In the genomic region with DNA sequence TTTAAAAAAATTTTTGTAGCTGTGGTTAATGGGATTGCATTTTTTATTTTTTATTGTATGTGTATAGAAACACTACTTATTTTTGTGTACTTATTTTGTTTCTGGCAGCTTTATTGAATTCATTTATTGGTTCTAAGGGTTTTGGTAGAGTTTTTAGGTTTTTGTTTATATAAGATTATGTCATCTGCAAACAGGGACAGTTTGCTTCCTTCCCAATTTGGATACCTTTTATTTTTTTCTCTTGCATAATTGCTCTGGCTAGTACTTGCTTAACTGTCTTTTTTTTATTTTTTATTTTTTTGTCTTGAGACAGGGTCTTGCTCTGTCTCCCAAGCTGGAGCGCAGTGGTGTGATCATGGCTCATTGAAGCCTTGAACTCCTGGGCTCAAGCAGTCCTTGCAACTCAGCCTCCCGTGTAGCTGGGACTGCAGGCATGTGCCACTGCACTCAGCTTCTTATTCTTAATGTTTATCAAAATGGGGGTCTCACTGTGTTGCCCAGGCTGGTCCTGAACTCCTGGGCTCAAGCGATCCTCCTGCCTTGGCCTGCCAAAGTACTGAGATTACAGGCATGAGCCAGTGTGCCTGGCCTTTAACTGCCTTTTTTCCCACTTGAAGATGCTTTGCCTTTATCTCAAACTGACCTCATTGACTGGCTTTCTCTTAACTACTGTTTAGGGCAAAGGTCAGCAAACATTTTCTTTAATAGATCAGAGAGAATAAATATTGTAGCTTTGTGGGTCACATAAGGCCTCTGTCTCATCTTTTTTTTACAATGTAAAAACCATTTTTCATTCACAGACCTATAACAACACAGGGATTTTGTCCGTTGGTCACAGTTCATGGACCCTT, we compare ENCODE assay signal across 17 cellular contexts.
"Had no signal": no experiment of that assay in that cellular context is flagged by ENCODE, and none has a peak within 500 bp of the region (broad histone marks: within the 10 kb centered on the region; RNA-seq: fewer than 3 reads in every experiment).

No MANE protein-coding gene starts in this region.

- H3K4me3 Mint-ChIP-seq: activated naive CD8-positive, alpha-beta T cell treated with anti-CD3 and anti-CD28 coated beads, Interleukin-2, amount 10 ng/mL, durations not matched to agents 7 days and 5 days; activated T-cell treated with anti-CD3 and anti-CD28 coated beads, Interleukin-2, amount 50 U/mL, for 4 hours; mesothelial cell of epicardium had no signal

- FAIRE-seq: kidney had no signal

- DNase-seq: activated CD4-positive, alpha-beta T cell treated with anti-CD3 and anti-CD28 coated beads, Interleukin-2, amount 50 U/mL, for 4 hours; activated CD4-positive, CD25-positive, alpha-beta regulatory T cell treated with anti-CD3 and anti-CD28 coated beads, Interleukin-2, amount 50 U/mL, for 72 hours; activated naive CD8-positive, alpha-beta T cell treated with anti-CD3 and anti-CD28 coated beads, Interleukin-2, amount 10 ng/mL, durations not matched to agents 7 days and 5 days; activated T-cell treated with anti-CD3 and anti-CD28 coated beads, Interleukin-2, amount 50 U/mL, for 4 hours; cortex of kidney; effector CD8-positive, alpha-beta T cell; gastrocnemius medialis; kidney; lower lobe of right lung; nucleus accumbens; stimulated activated CD4-positive, alpha-beta T cell treated with anti-CD3 and anti-CD28 coated beads, Interleukin-12 subunit alpha, Interleukin-12 subunit beta, amount 100 ng/mL, for 4 hours; stimulated activated naive CD4-positive, alpha-beta T cell treated with Interleukin-2 at 50 U/mL for 16 hours had no signal

- H3K27ac Mint-ChIP-seq: activated naive CD8-positive, alpha-beta T cell treated with anti-CD3 and anti-CD28 coated beads, Interleukin-2, amount 10 ng/mL, durations not matched to agents 7 days and 5 days; mesothelial cell of epicardium; type B pancreatic cell had no signal

- H3K4me3 ChIP-seq: ascending aorta, gastrocnemius medialis, lower lobe of right lung had no signal

- H3K27me3 ChIP-seq: ascending aorta, gastrocnemius medialis had no signal

- H3K9me3 Mint-ChIP-seq: activated naive CD8-positive, alpha-beta T cell treated with anti-CD3 and anti-CD28 coated beads, Interleukin-2, amount 10 ng/mL, durations not matched to agents 7 days and 5 days; activated T-cell treated with anti-CD3 and anti-CD28 coated beads, Interleukin-2, amount 50 U/mL, for 4 hours; type B pancreatic cell had no signal

- H3K9me3 ChIP-seq: ascending aorta, gastrocnemius medialis, lower lobe of right lung had no signal

- H3K27ac ChIP-seq: ascending aorta, epithelial cell of prostate, gastrocnemius medialis, lower lobe of right lung had no signal

- H3K27me3 Mint-ChIP-seq: activated naive CD8-positive, alpha-beta T cell treated with anti-CD3 and anti-CD28 coated beads, Interleukin-2, amount 10 ng/mL, durations not matched to agents 7 days and 5 days; progenitor cell of endocrine pancreas; type B pancreatic cell had no signal
